Comparison of ENCODE assay signal across 14 cellular contexts in genomic region chr7:53218730-53219504, GRCh38.
A peak's percentile ranks its signal among the peaks of the same experiment; 100 is the strongest.
DNase-seq lines count a peak whose midpoint lies in the region; ATAC-seq and TF ChIP-seq lines count a peak whose summit lies in the region.
"Had no signal": no experiment of that assay in that cellular context is flagged by ENCODE, and none has a peak within 500 bp of the region (broad histone marks: within the 10 kb centered on the region; RNA-seq: fewer than 3 reads in every experiment).

No MANE protein-coding gene starts in this region.

- H3K27me3 Mint-ChIP-seq in WTC11 (ENCODE audit: low read depth) = peaks cover 9% of the 10 kb centered on the region; the same call in 1 of the 2 replicates
- H3K27me3 Mint-ChIP-seq in stimulated activated naive CD8-positive, alpha-beta T cell treated with anti-CD3 and anti-CD28 coated beads, Interleukin-15, amount 100 ng/mL, for 72 hours = peaks cover 9% of the 10 kb centered on the region
- H3K27me3 Mint-ChIP-seq: activated naive CD4-positive, alpha-beta T cell treated with anti-CD3 and anti-CD28 coated beads, Interleukin-2, amount 50 U/mL, for 24 hours; CD4-positive, alpha-beta memory T cell had no signal

- peak overlapping the region in 1 of 2 experiments; percentile 50 for H3K4ac ChIP-seq in mesenchymal stem cell (ENCODE audit: low read depth in 1 of 2, low read length in 2 of 2)

- H4K91ac ChIP-seq in mesenchymal stem cell (ENCODE audit: low read length) = no peak overlapping the region

- peak overlapping the region; percentile 80 for H3K4me3 Mint-ChIP-seq in WTC11
- no peak overlapping the region for H3K4me3 Mint-ChIP-seq in stimulated activated naive CD8-positive, alpha-beta T cell treated with anti-CD3 and anti-CD28 coated beads, Interleukin-15, amount 100 ng/mL, for 72 hours
- H3K4me3 Mint-ChIP-seq: activated naive CD4-positive, alpha-beta T cell treated with anti-CD3 and anti-CD28 coated beads, Interleukin-2, amount 50 U/mL, for 24 hours; CD4-positive, alpha-beta memory T cell had no signal

- POLR2A ChIA-PET in WTC11 (lab: Charles Lee) = no interaction called here

- peaks cover 4% of the 10 kb centered on the region for H3K4me1 ChIP-seq in mesenchymal stem cell (ENCODE audit: control insufficient read depth, insufficient read depth, low read depth, low read length)
- peaks cover 0 to 3% (median 0%) of the 10 kb centered on the region in 5 donors for H3K4me1 ChIP-seq in subcutaneous abdominal adipose tissue (ENCODE audit: control insufficient read depth in 5 of 5, insufficient read depth in 5 of 5, low read length in 5 of 5)

- H3K27me3 ChIP-seq in mesenchymal stem cell (ENCODE audit: control insufficient read depth in 1 of 2, insufficient read depth in 1 of 2, low read length in 2 of 2) (no peaks in the 10 kb centered on the region), subcutaneous abdominal adipose tissue (ENCODE audit: control insufficient read depth in 5 of 5, insufficient read depth in 4 of 5, low read length in 5 of 5) (peaks cover 0 to 4% (median 0%) of the 10 kb centered on the region in 5 donors)

- ATAC-seq in WTC11 (peak; percentile 86), Right ventricle myocardium superior (ENCODE audit: poor library complexity) (peak; percentile 90), HG02970 (IDR thresholded peaks at IDR 0.05; ENCODE audit: low FRiP score, unreplicated experiment) (no peak)
- no peak for ATAC-seq in stimulated activated naive CD8-positive, alpha-beta T cell treated with anti-CD3 and anti-CD28 coated beads, Interleukin-15, amount 100 ng/mL, for 72 hours

- peak overlapping the region in 1 of 2 experiments; percentile 44 for H3K4me3 ChIP-seq in mesenchymal stem cell (ENCODE audit: insufficient read depth in 1 of 2, low read depth in 1 of 2, low read length in 2 of 2)
- H3K4me3 ChIP-seq in subcutaneous abdominal adipose tissue (ENCODE audit: low read depth in 1 of 5, low read length in 5 of 5) = peak overlapping the region in 4 of 5 donors; percentile 22 to 27 (median 24)

- H2BK15ac ChIP-seq in mesenchymal stem cell (ENCODE audit: low read depth, poor library complexity, severe bottlenecking) = peak overlapping the region; percentile 19

- H3K18ac ChIP-seq in mesenchymal stem cell (ENCODE audit: low read depth in 1 of 2, low read length in 2 of 2) = peak overlapping the region in 1 of 2 experiments; percentile 9

- H3K79me1 ChIP-seq in mesenchymal stem cell (replicated peaks; ENCODE audit: low read length, poor library complexity, severe bottlenecking) = no peaks in the 10 kb centered on the region

- peak overlapping the region; percentile 74 for H3K4me2 ChIP-seq in mesenchymal stem cell (ENCODE audit: low read length, poor library complexity, severe bottlenecking)

- no peaks in the 10 kb centered on the region for H3K36me3 ChIP-seq in mesenchymal stem cell (ENCODE audit: control insufficient read depth in 1 of 2, insufficient read depth in 2 of 2, low read depth in 1 of 2, low read length in 2 of 2)
- no peaks in the 10 kb centered on the region for H3K36me3 ChIP-seq in subcutaneous abdominal adipose tissue (ENCODE audit: control insufficient read depth in 5 of 5, insufficient read depth in 5 of 5, low read length in 5 of 5)

- CTCF ChIA-PET in WTC11 (lab: Charles Lee) = interaction anchor here (0.6 to 1.3 kb wide), 2 partner anchors 10 to 79 kb away, joined by 3 to 4 read pairs; no protein-coding TSS in a partner anchor

- H3K9me3 ChIP-seq in mesenchymal stem cell (ENCODE audit: control insufficient read depth, low read length) (peaks cover 37% of the 10 kb centered on the region), subcutaneous abdominal adipose tissue (ENCODE audit: control insufficient read depth in 5 of 5, low read length in 5 of 5) (peaks cover 8 to 33% (median 20%) of the 10 kb centered on the region in 5 donors)

- H3K4me1 Mint-ChIP-seq in WTC11 = peaks cover 5% of the 10 kb centered on the region
- H3K4me1 Mint-ChIP-seq in stimulated activated naive CD8-positive, alpha-beta T cell treated with anti-CD3 and anti-CD28 coated beads, Interleukin-15, amount 100 ng/mL, for 72 hours = no peaks in the 10 kb centered on the region
- H3K4me1 Mint-ChIP-seq: activated naive CD4-positive, alpha-beta T cell treated with anti-CD3 and anti-CD28 coated beads, Interleukin-2, amount 50 U/mL, for 24 hours; CD4-positive, alpha-beta memory T cell had no signal

- H2BK12ac ChIP-seq in mesenchymal stem cell (ENCODE audit: low read length in 2 of 2) = no peak overlapping the region

- peaks cover 29% of the 10 kb centered on the region for H3K36me3 Mint-ChIP-seq in WTC11
- H3K36me3 Mint-ChIP-seq: activated naive CD4-positive, alpha-beta T cell treated with anti-CD3 and anti-CD28 coated beads, Interleukin-2, amount 50 U/mL, for 24 hours; CD4-positive, alpha-beta memory T cell had no signal

- no peak overlapping the region for H3K27ac ChIP-seq in mesenchymal stem cell (ENCODE audit: low read length, poor library complexity, severe bottlenecking)
- H3K27ac ChIP-seq in subcutaneous abdominal adipose tissue (ENCODE audit: low read depth, low read length) = no peak overlapping the region

- no peak overlapping the region for H2BK120ac ChIP-seq in mesenchymal stem cell (ENCODE audit: low read depth, low read length)

- intact Hi-C loops in Right ventricle myocardium superior (cut with DNase I) = no loop called here

- H3K14ac ChIP-seq in mesenchymal stem cell (ENCODE audit: low read length in 2 of 2) = no peak overlapping the region

- H3K9me3 Mint-ChIP-seq in WTC11 = peaks cover 34% of the 10 kb centered on the region
- peaks cover 10 to 35% of the 10 kb centered on the region in 2 donors for H3K9me3 Mint-ChIP-seq in stimulated activated naive CD8-positive, alpha-beta T cell treated with anti-CD3 and anti-CD28 coated beads, Interleukin-15, amount 100 ng/mL, for 72 hours

- H2AFZ ChIP-seq in mesenchymal stem cell (ENCODE audit: low read depth, low read length) = peak overlapping the region; percentile 37

- H3K9ac ChIP-seq in mesenchymal stem cell (ENCODE audit: low read length) (no peak overlapping the region), subcutaneous abdominal adipose tissue (ENCODE audit: low read length in 5 of 5) (no peak overlapping the region)

- H2AK5ac ChIP-seq in mesenchymal stem cell (ENCODE audit: low read length, severe bottlenecking) = no peak overlapping the region

- no peak for TF ChIP-seq CTCF in WTC11 (IDR thresholded peaks at IDR 0.05)

- DNase-seq in WTC11 (ENCODE audit: low spot score) = peak; percentile 65
- peak; percentile 44 for DNase-seq in Right ventricle myocardium superior
- peak; percentile 17 for DNase-seq in mesenchymal stem cell
- DNase-seq in COR-L47 (lab: John Stamatoyannopoulos, UW) = no peak
- no peak for DNase-seq in NCI-H82 (lab: John Stamatoyannopoulos, UW)
- no peak for DNase-seq in stimulated activated naive CD8-positive, alpha-beta T cell treated with anti-CD3 and anti-CD28 coated beads, Interleukin-15, amount 100 ng/mL, for 72 hours
- DNase-seq: activated CD4-positive, alpha-beta T cell treated with anti-CD3 and anti-CD28 coated beads for 48 hours; CD4-positive, alpha-beta memory T cell; effector CD4-positive, alpha-beta T cell; GOT3; SW 1271 had no signal

- 16% methylated on average over 44 of the region's 46 CpGs for WGBS in mesenchymal stem cell

- H2BK5ac ChIP-seq in mesenchymal stem cell (ENCODE audit: low read depth, low read length, poor library complexity, severe bottlenecking) = no peak overlapping the region

- H4K8ac ChIP-seq in mesenchymal stem cell (ENCODE audit: low read length) = peak overlapping the region; percentile 55

- H3K23ac ChIP-seq in mesenchymal stem cell (ENCODE audit: low read length in 2 of 2) = no peak overlapping the region

- no peak overlapping the region for H3K27ac Mint-ChIP-seq in WTC11
- no peak overlapping the region for H3K27ac Mint-ChIP-seq in stimulated activated naive CD8-positive, alpha-beta T cell treated with anti-CD3 and anti-CD28 coated beads, Interleukin-15, amount 100 ng/mL, for 72 hours
- H3K27ac Mint-ChIP-seq: activated naive CD4-positive, alpha-beta T cell treated with anti-CD3 and anti-CD28 coated beads, Interleukin-2, amount 50 U/mL, for 24 hours; CD4-positive, alpha-beta memory T cell had no signal

TF ChIP-seq in WTC11, 78 proteins besides CTCF, POLR2A, EP300 and RAD21 (continues in another document):
- TF ChIP-seq TCF7 (CRISPR knock-in tag; IDR thresholded peaks at IDR 0.05; ENCODE audit: low read depth) (no peak), MYBL2 (CRISPR knock-in tag; IDR thresholded peaks at IDR 0.05) (no peak), USF2 (CRISPR knock-in tag; IDR thresholded peaks at IDR 0.05) (no peak), E2F1 (CRISPR knock-in tag; IDR thresholded peaks at IDR 0.05) (no peak), ATF6 (CRISPR knock-in tag; IDR thresholded peaks at IDR 0.05) (no peak), NFE2L1 (CRISPR knock-in tag; IDR thresholded peaks at IDR 0.05) (no peak)

Comparison
In these comparisons a context has a peak if more than half of its experiments do, and no peak if none do; other contexts are left out.
1. ATAC-seq: peak in WTC11 (single experiment) and Right ventricle myocardium superior (single experiment); none in HG02970 (single experiment) and stimulated activated naive CD8-positive, alpha-beta T cell treated with anti-CD3 and anti-CD28 coated beads, Interleukin-15, amount 100 ng/mL, for 72 hours (single experiment).
2. DNase-seq: peak in WTC11 (single experiment), Right ventricle myocardium superior (single experiment) and mesenchymal stem cell (single experiment); none in COR-L47 (single experiment), NCI-H82 (single experiment) and stimulated activated naive CD8-positive, alpha-beta T cell treated with anti-CD3 and anti-CD28 coated beads, Interleukin-15, amount 100 ng/mL, for 72 hours (0 of 2).